ENCODE assay signal across 22 cellular contexts in the genomic region with DNA sequence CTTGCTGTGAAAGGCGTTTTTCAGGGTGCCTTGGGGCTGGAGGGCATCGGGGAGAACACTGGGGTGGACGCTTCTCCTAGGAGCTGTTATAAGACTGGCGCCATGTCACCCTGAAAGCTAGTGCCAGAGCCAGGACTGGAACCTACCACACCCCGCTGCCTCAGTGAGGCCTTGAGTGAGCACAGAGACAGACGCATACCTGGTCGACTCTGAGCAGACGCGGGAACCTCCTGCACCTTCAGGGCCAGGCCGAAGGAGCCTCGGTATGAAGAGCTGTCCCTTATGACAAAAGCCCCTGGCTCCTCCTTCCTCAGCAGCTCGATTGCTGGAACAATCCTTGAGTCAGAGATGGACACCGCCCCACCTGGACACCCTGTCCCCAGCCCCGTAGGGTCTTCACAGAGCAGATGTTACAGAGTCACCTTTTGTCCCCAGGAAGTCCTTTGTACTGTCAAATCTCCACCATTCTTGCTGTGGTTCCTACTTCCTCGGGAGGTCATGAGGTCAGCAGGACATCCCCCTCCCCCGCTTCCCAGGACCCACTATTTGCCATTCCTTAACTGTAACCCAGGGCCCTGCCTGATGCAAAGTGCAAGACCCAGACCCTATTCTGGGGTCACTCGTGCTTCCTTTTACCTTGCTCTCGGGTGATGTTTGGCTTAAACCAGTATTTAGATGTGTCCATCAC. TPM values are rescaled to one million over a fixed set of nuclear protein-coding genes. Genes with fewer than 3 reads are reported as not detected.
DNase-seq lines count a peak whose midpoint lies in the region; ATAC-seq and TF ChIP-seq lines count a peak whose summit lies in the region.
"Had no signal": no experiment of that assay in that cellular context is flagged by ENCODE, and none has a peak within 500 bp of the region (broad histone marks: within the 10 kb centered on the region; RNA-seq: fewer than 3 reads in every experiment).

No MANE protein-coding gene starts in this region.

- H3K27ac Mint-ChIP-seq in activated naive CD4-positive, alpha-beta T cell treated with anti-CD3 and anti-CD28 coated beads for 36 hours, result peak overlapping the region; percentile 41
- peak overlapping the region; percentile 77 for H3K27ac Mint-ChIP-seq in activated T-helper 1 cell treated with anti-CD3 and anti-CD28 coated beads, Interleukin-12 subunit alpha, Interleukin-12 subunit beta, Interleukin-2, Interleukin-4 antibody, amounts not matched to agents 30 ng/mL and 10 ng/mL and 1 ng/mL, durations not matched to agents 14 hours and 24 hours and 36 hours
- H3K27ac Mint-ChIP-seq in endothelial cell (ENCODE audit: unreplicated experiment), result no peak overlapping the region
- H3K27ac Mint-ChIP-seq: WTC11 had no signal

- no peak for TF ChIP-seq POLR2A in vagina (IDR thresholded peaks at IDR 0.05)

- CTCF ChIA-PET in activated naive CD4-positive, alpha-beta T cell treated with anti-CD3 and anti-CD28 coated beads for 36 hours (lab: Charles Lee), result interaction anchor here (1.1 to 1.3 kb wide), 3 partner anchors 10 to 51 kb away, joined by 3 to 5 read pairs (median 3); no protein-coding TSS in a partner anchor

- intact Hi-C loops in activated naive CD4-positive, alpha-beta T cell treated with anti-CD3 and anti-CD28 coated beads for 36 hours (cut with micrococcal nuclease), result no loop called here
- intact Hi-C loops in activated T-helper 1 cell treated with anti-CD3 and anti-CD28 coated beads, Interleukin-12 subunit alpha, Interleukin-12 subunit beta, Interleukin-2, Interleukin-4 antibody, amounts not matched to agents 30 ng/mL and 10 ng/mL and 1 ng/mL, durations not matched to agents 14 hours and 24 hours and 36 hours (cut with micrococcal nuclease), result no loop called here
- intact Hi-C loops in vagina (cut with DNase I), result no loop called here

- TF ChIP-seq CTCF in vagina (IDR thresholded peaks at IDR 0.05) (no peak), endothelial cell (IDR thresholded peaks at IDR 0.05; ENCODE audit: unreplicated experiment) (no peak)

- H3K27me3 Mint-ChIP-seq in activated naive CD4-positive, alpha-beta T cell treated with anti-CD3 and anti-CD28 coated beads for 36 hours (ENCODE audit: low read depth), result no peaks in the 10 kb centered on the region
- H3K27me3 Mint-ChIP-seq in activated T-helper 1 cell treated with anti-CD3 and anti-CD28 coated beads, Interleukin-12 subunit alpha, Interleukin-12 subunit beta, Interleukin-2, Interleukin-4 antibody, amounts not matched to agents 30 ng/mL and 10 ng/mL and 1 ng/mL, durations not matched to agents 14 hours and 24 hours and 36 hours (ENCODE audit: insufficient read depth), result no peaks in the 10 kb centered on the region
- peaks cover 10% of the 10 kb centered on the region for H3K27me3 Mint-ChIP-seq in endothelial cell (ENCODE audit: unreplicated experiment)
- H3K27me3 Mint-ChIP-seq: naive B cell had no signal

- peak overlapping the region; percentile 72 for H3K27ac ChIP-seq in vagina
- H3K27ac ChIP-seq: lower lobe of right lung had no signal

- DNase-seq in activated naive CD4-positive, alpha-beta T cell treated with anti-CD3 and anti-CD28 coated beads for 36 hours, result no peak
- DNase-seq in activated naive CD4-positive, alpha-beta T cell (lab: John Stamatoyannopoulos, UW), result no peak
- no peak for DNase-seq in activated T-helper 1 cell treated with anti-CD3 and anti-CD28 coated beads, Interleukin-12 subunit alpha, Interleukin-12 subunit beta, Interleukin-2, Interleukin-4 antibody, amounts not matched to agents 30 ng/mL and 10 ng/mL and 1 ng/mL, durations not matched to agents 14 hours and 24 hours and 36 hours (ENCODE audit: low spot score)
- DNase-seq in vagina (ENCODE audit: extremely low spot score in 2 of 2) (no peak), NCI-H524 (lab: John Stamatoyannopoulos, UW) (no peak), endothelial cell (ENCODE audit: low spot score) (no peak)
- DNase-seq: ACHN; activated gamma-delta T cell treated with Interleukin-2 at 50 U/mL for 16 hours; erythroblast; lower lobe of right lung; MG63; naive B cell; NCI-H1694 treated with DMSO at 0.1 percent for 48 hours; NCI-H446 treated with DMSO at 0.1 percent for 48 hours; Right ventricle myocardium superior; stimulated activated naive CD4-positive, alpha-beta T cell; transverse colon had no signal

- no peaks in the 10 kb centered on the region for H3K9me3 Mint-ChIP-seq in activated naive CD4-positive, alpha-beta T cell treated with anti-CD3 and anti-CD28 coated beads for 36 hours
- H3K9me3 Mint-ChIP-seq in activated T-helper 1 cell treated with anti-CD3 and anti-CD28 coated beads, Interleukin-12 subunit alpha, Interleukin-12 subunit beta, Interleukin-2, Interleukin-4 antibody, amounts not matched to agents 30 ng/mL and 10 ng/mL and 1 ng/mL, durations not matched to agents 14 hours and 24 hours and 36 hours, result no peaks in the 10 kb centered on the region
- H3K9me3 Mint-ChIP-seq in endothelial cell (ENCODE audit: unreplicated experiment), result no peaks in the 10 kb centered on the region
- H3K9me3 Mint-ChIP-seq: WTC11 had no signal

- peak overlapping the region; percentile 3 for H3K9ac ChIP-seq in iPS-15b (ENCODE audit: low read depth, low read length)

- H3K36me3 ChIP-seq in iPS-15b (ENCODE audit: control insufficient read depth, insufficient read depth, low read length) (no peaks in the 10 kb centered on the region), vagina (peaks cover 0 to 4% of the 10 kb centered on the region in 2 donors)
- H3K36me3 ChIP-seq: lower lobe of right lung, MG63, prostate gland, transverse colon had no signal

- H3K9me3 ChIP-seq in iPS-15b (ENCODE audit: control insufficient read depth, insufficient read depth, low read length) (no peaks in the 10 kb centered on the region), vagina (no peaks in the 10 kb centered on the region)
- H3K9me3 ChIP-seq: lower lobe of right lung, MG63, prostate gland, transverse colon had no signal

- H3K4me3 ChIP-seq in iPS-15b (ENCODE audit: low read depth, low read length) (no peak overlapping the region), vagina (no peak overlapping the region)
- H3K4me3 ChIP-seq: lower lobe of right lung, MG63, prostate gland, transverse colon had no signal

- no peak for ATAC-seq in GM19351 (IDR thresholded peaks at IDR 0.05; ENCODE audit: unreplicated experiment)
- ATAC-seq: lower lobe of right lung, WTC11 had no signal

- H3K36me3 Mint-ChIP-seq in activated naive CD4-positive, alpha-beta T cell treated with anti-CD3 and anti-CD28 coated beads for 36 hours (ENCODE audit: low read depth), result no peaks in the 10 kb centered on the region
- H3K36me3 Mint-ChIP-seq in activated T-helper 1 cell treated with anti-CD3 and anti-CD28 coated beads, Interleukin-12 subunit alpha, Interleukin-12 subunit beta, Interleukin-2, Interleukin-4 antibody, amounts not matched to agents 30 ng/mL and 10 ng/mL and 1 ng/mL, durations not matched to agents 14 hours and 24 hours and 36 hours (ENCODE audit: low read depth), result peaks cover 10% of the 10 kb centered on the region
- no peaks in the 10 kb centered on the region for H3K36me3 Mint-ChIP-seq in endothelial cell (ENCODE audit: low read depth, unreplicated experiment)
- H3K36me3 Mint-ChIP-seq: naive B cell, WTC11 had no signal

- H3K4me1 ChIP-seq in iPS-15b (ENCODE audit: control insufficient read depth, insufficient read depth, low read length) (peaks cover 24% of the 10 kb centered on the region), vagina (peaks cover 87% of the 10 kb centered on the region)

- H3K4me3 Mint-ChIP-seq in activated naive CD4-positive, alpha-beta T cell treated with anti-CD3 and anti-CD28 coated beads for 36 hours, result no peak overlapping the region
- no peak overlapping the region for H3K4me3 Mint-ChIP-seq in activated T-helper 1 cell treated with anti-CD3 and anti-CD28 coated beads, Interleukin-12 subunit alpha, Interleukin-12 subunit beta, Interleukin-2, Interleukin-4 antibody, amounts not matched to agents 30 ng/mL and 10 ng/mL and 1 ng/mL, durations not matched to agents 14 hours and 24 hours and 36 hours
- no peak overlapping the region for H3K4me3 Mint-ChIP-seq in endothelial cell (ENCODE audit: unreplicated experiment)
- H3K4me3 Mint-ChIP-seq: WTC11 had no signal

- H3K4me1 Mint-ChIP-seq in activated naive CD4-positive, alpha-beta T cell treated with anti-CD3 and anti-CD28 coated beads for 36 hours (ENCODE audit: low read depth), result peaks cover 77% of the 10 kb centered on the region
- H3K4me1 Mint-ChIP-seq in activated T-helper 1 cell treated with anti-CD3 and anti-CD28 coated beads, Interleukin-12 subunit alpha, Interleukin-12 subunit beta, Interleukin-2, Interleukin-4 antibody, amounts not matched to agents 30 ng/mL and 10 ng/mL and 1 ng/mL, durations not matched to agents 14 hours and 24 hours and 36 hours (ENCODE audit: low read depth), result peaks cover 95% of the 10 kb centered on the region
- peaks cover 27% of the 10 kb centered on the region for H3K4me1 Mint-ChIP-seq in endothelial cell (ENCODE audit: unreplicated experiment)

- no peaks in the 10 kb centered on the region for H3K27me3 ChIP-seq in iPS-15b (ENCODE audit: control insufficient read depth, insufficient read depth, low read length)
- H3K27me3 ChIP-seq in vagina, result no peaks in the 10 kb centered on the region
- H3K27me3 ChIP-seq: MG63, transverse colon had no signal

RNA-seq across cellular contexts. Expression of a gene that starts 17.0 kb away (rescaled TPM):
- total RNA-seq in activated naive CD4-positive, alpha-beta T cell treated with anti-CD3 and anti-CD28 coated beads for 36 hours, result 1 to 10 TPM; 4.7 to 5.9 TPM
- total RNA-seq in activated T-helper 1 cell treated with anti-CD3 and anti-CD28 coated beads, Interleukin-12 subunit alpha, Interleukin-12 subunit beta, Interleukin-2, Interleukin-4 antibody, amounts not matched to agents 30 ng/mL and 10 ng/mL and 1 ng/mL, durations not matched to agents 14 hours and 24 hours and 36 hours, result 14.5 and 15.5 TPM in 2 replicates
- total RNA-seq in vagina, result 296 TPM
- total RNA-seq in endothelial cell (ENCODE audit: unreplicated experiment), result 0.08 TPM
- total RNA-seq: glomerular endothelial cell, Right ventricle myocardium superior had no signal

RNA-seq across cellular contexts. Expression of a gene that starts 41.2 kb away (rescaled TPM):
- 1 to 10 TPM; 8.8 to 9.2 TPM for total RNA-seq in activated naive CD4-positive, alpha-beta T cell treated with anti-CD3 and anti-CD28 coated beads for 36 hours
- 83.9 and 84.3 TPM in 2 replicates for total RNA-seq in activated T-helper 1 cell treated with anti-CD3 and anti-CD28 coated beads, Interleukin-12 subunit alpha, Interleukin-12 subunit beta, Interleukin-2, Interleukin-4 antibody, amounts not matched to agents 30 ng/mL and 10 ng/mL and 1 ng/mL, durations not matched to agents 14 hours and 24 hours and 36 hours
- total RNA-seq in vagina (700 TPM), endothelial cell (ENCODE audit: unreplicated experiment) (1,531 TPM)

Comparison
In these comparisons a context has a peak if more than half of its experiments do, and no peak if none do; other contexts are left out.
1. RNA of a gene that starts 17.0 kb away (total RNA-seq): 296 TPM in vagina (single experiment); 14.5 to 15.5 TPM in activated T-helper 1 cell treated with anti-CD3 and anti-CD28 coated beads, Interleukin-12 subunit alpha, Interleukin-12 subunit beta, Interleukin-2, Interleukin-4 antibody, amounts not matched to agents 30 ng/mL and 10 ng/mL and 1 ng/mL, durations not matched to agents 14 hours and 24 hours and 36 hours, 4.7 to 5.9 TPM in activated naive CD4-positive, alpha-beta T cell treated with anti-CD3 and anti-CD28 coated beads for 36 hours and 0.08 TPM in endothelial cell (single experiment); every median in the first group is over 10 times any median in the second.